14 cellular contexts compared by ENCODE assay signal in the genomic region with DNA sequence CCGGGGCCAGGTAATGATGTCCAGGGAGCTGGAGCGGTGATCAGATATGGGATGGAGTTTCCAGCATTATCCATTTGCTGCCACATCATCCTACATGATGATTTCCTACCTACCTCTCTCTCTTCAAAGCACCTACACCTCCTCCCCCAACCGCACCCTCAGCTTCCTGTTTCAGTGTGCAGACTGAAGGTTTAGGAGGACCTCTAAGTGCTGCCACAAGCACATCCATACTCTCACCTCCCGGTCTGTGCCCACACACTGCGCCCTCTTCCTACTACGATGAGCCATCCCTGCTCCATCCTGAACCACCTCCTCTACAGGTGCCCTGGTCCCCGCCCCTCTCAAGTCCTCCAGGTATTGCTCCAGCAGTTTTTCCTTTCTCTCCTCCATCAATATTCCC.
DNase-seq lines count a peak whose midpoint lies in the region; ATAC-seq lines count a peak whose summit lies in the region.
"Had no signal": no experiment of that assay in that cellular context is flagged by ENCODE, and none has a peak within 500 bp of the region (broad histone marks: within the 10 kb centered on the region; RNA-seq: fewer than 3 reads in every experiment).

No MANE protein-coding gene starts in this region.

- no peaks in the 10 kb centered on the region for H3K36me3 Mint-ChIP-seq in activated T-cell treated with anti-CD3 and anti-CD28 coated beads, Interleukin-2, amount 50 U/mL, for 72 hours (ENCODE audit: insufficient read depth in 2 of 2)
- no peaks in the 10 kb centered on the region for H3K36me3 Mint-ChIP-seq in activated CD4-positive, alpha-beta memory T cell treated with anti-CD3 and anti-CD28 coated beads for 36 hours

- no peak overlapping the region for H3K4me3 Mint-ChIP-seq in activated T-cell treated with anti-CD3 and anti-CD28 coated beads, Interleukin-2, amount 50 U/mL, for 72 hours
- H3K4me3 Mint-ChIP-seq in activated CD4-positive, alpha-beta memory T cell treated with anti-CD3 and anti-CD28 coated beads for 36 hours = no peak overlapping the region

- H3K27me3 Mint-ChIP-seq in activated T-cell treated with anti-CD3 and anti-CD28 coated beads, Interleukin-2, amount 50 U/mL, for 72 hours (ENCODE audit: low read depth) = no peaks in the 10 kb centered on the region
- H3K27me3 Mint-ChIP-seq in activated CD4-positive, alpha-beta memory T cell treated with anti-CD3 and anti-CD28 coated beads for 36 hours = no peaks in the 10 kb centered on the region

- H3K4me1 Mint-ChIP-seq in activated T-cell treated with anti-CD3 and anti-CD28 coated beads, Interleukin-2, amount 50 U/mL, for 72 hours (ENCODE audit: low read depth) = peaks cover 15% of the 10 kb centered on the region
- H3K4me1 Mint-ChIP-seq in activated CD4-positive, alpha-beta memory T cell treated with anti-CD3 and anti-CD28 coated beads for 36 hours (ENCODE audit: low read depth) = peaks cover 5% of the 10 kb centered on the region

- intact Hi-C loops in activated CD4-positive, alpha-beta memory T cell treated with anti-CD3 and anti-CD28 coated beads for 36 hours (cut with micrococcal nuclease) = no loop called here

- CTCF ChIA-PET in activated CD4-positive, alpha-beta memory T cell treated with anti-CD3 and anti-CD28 coated beads for 36 hours (lab: Charles Lee) = interaction anchor here (2.1 kb wide), 1 partner anchor 259 kb away, joined by 8 read pairs; no protein-coding TSS in a partner anchor

- peak; percentile 36 to 59 for ATAC-seq in activated T-cell treated with anti-CD3 and anti-CD28 coated beads, Interleukin-2, amount 50 U/mL, for 72 hours (replicated peaks in 1 of 2)
- peak; percentile 54 for ATAC-seq in HG03095 (IDR thresholded peaks at IDR 0.05; ENCODE audit: unreplicated experiment)
- ATAC-seq in HG03097 (IDR thresholded peaks at IDR 0.05; ENCODE audit: low FRiP score, unreplicated experiment) = no peak
- ATAC-seq in HG02623 (IDR thresholded peaks at IDR 0.05; ENCODE audit: unreplicated experiment) = no peak
- ATAC-seq: K562, upper lobe of right lung had no signal

- DNase-seq in activated T-cell treated with anti-CD3 and anti-CD28 coated beads, Interleukin-2, amount 50 U/mL, for 72 hours = peak; percentile 16 to 28
- no peak for DNase-seq in activated T-cell treated with anti-CD3 and anti-CD28 coated beads, Interleukin-2, amount 50 U/mL, for 48 hours
- DNase-seq in activated CD4-positive, alpha-beta memory T cell treated with anti-CD3 and anti-CD28 coated beads for 36 hours = peak; percentile 55
- DNase-seq in stimulated activated CD4-positive, alpha-beta T cell treated with anti-CD3 and anti-CD28 coated beads, Interleukin-4, amount 100 ng/mL, for 4 hours = peak; percentile 12 to 27
- no peak for DNase-seq in medulla oblongata (ENCODE audit: extremely low spot score)
- DNase-seq: ACHN, amniotic stem cell, heart right ventricle, upper lobe of right lung, WERI-Rb-1 had no signal

- H3K27ac Mint-ChIP-seq in activated T-cell treated with anti-CD3 and anti-CD28 coated beads, Interleukin-2, amount 50 U/mL, for 72 hours = no peak overlapping the region
- no peak overlapping the region for H3K27ac Mint-ChIP-seq in activated CD4-positive, alpha-beta memory T cell treated with anti-CD3 and anti-CD28 coated beads for 36 hours

- no peaks in the 10 kb centered on the region for H3K9me3 Mint-ChIP-seq in activated T-cell treated with anti-CD3 and anti-CD28 coated beads, Interleukin-2, amount 50 U/mL, for 72 hours
- no peaks in the 10 kb centered on the region for H3K9me3 Mint-ChIP-seq in activated CD4-positive, alpha-beta memory T cell treated with anti-CD3 and anti-CD28 coated beads for 36 hours

- POLR2A ChIA-PET in activated CD4-positive, alpha-beta memory T cell treated with anti-CD3 and anti-CD28 coated beads for 36 hours (lab: Charles Lee) = no interaction called here

Comparison
In these comparisons a context has a peak if more than half of its experiments do, and no peak if none do; other contexts are left out.
1. DNase-seq: peak in activated T-cell treated with anti-CD3 and anti-CD28 coated beads, Interleukin-2, amount 50 U/mL, for 72 hours (2 of 2), activated CD4-positive, alpha-beta memory T cell treated with anti-CD3 and anti-CD28 coated beads for 36 hours (single experiment) and stimulated activated CD4-positive, alpha-beta T cell treated with anti-CD3 and anti-CD28 coated beads, Interleukin-4, amount 100 ng/mL, for 4 hours (2 of 2); none in activated T-cell treated with anti-CD3 and anti-CD28 coated beads, Interleukin-2, amount 50 U/mL, for 48 hours (0 of 2) and medulla oblongata (single experiment).
2. ATAC-seq: peak in activated T-cell treated with anti-CD3 and anti-CD28 coated beads, Interleukin-2, amount 50 U/mL, for 72 hours (2 of 2) and HG03095 (single experiment); none in HG03097 (single experiment) and HG02623 (single experiment).